In the genomic region with DNA sequence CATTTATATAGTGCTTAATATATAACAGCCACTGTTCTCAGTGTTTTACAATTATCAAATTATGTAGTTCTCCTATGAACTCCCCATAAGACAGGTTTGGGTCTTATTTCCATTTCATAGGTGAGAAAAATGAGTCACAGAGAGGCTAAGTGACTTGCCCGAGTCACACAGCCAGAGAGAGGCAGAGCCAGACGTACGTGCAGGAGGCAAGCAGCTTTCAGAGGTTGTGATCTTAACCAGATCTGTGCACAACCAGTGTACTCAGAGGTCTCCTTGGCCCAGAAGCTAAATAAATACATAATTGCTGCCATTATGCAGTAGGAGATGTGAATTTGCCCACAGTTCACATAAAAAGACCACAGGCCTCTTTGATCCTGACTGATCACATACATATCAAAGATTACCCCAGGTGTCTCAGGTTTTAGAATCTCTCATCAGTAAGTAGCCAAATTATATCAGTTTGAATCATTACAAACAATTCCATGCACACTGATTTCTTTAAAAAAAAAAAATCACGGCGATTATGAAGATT, we compare ENCODE assay signal across 17 cellular contexts.
A peak's percentile ranks its signal among the peaks of the same experiment; 100 is the strongest.
DNase-seq lines count a peak whose midpoint lies in the region; ATAC-seq and TF ChIP-seq lines count a peak whose summit lies in the region.
"Had no signal": no experiment of that assay in that cellular context is flagged by ENCODE, and none has a peak within 500 bp of the region (broad histone marks: within the 10 kb centered on the region; RNA-seq: fewer than 3 reads in every experiment).

No MANE protein-coding gene starts in this region.

- in situ Hi-C loops in GM13977 (cut with MboI; ENCODE audit: low pct_unique_long_range_greater_than_20kb, low sequenced_read_pairs, unreplicated experiment) = no loop called here

- ATAC-seq in naive thymus-derived CD4-positive, alpha-beta T cell = no peak
- ATAC-seq: heart right ventricle, SK-N-SH treated with all-trans-retinoic acid at 6 μM for 48 hours had no signal

- H4K20me1 ChIP-seq in PC-9 (ENCODE audit: insufficient read depth) = no peaks in the 10 kb centered on the region

- peak overlapping the region in 5 of 9 donors; percentile 3 to 52 (median 11) for H3K27ac Mint-ChIP-seq in naive thymus-derived CD4-positive, alpha-beta T cell

- intact Hi-C loops in naive thymus-derived CD4-positive, alpha-beta T cell (cut with micrococcal nuclease) = loop anchor here in 1 of 2 donors (10.0 kb wide), 1 partner anchor 46 kb away; no protein-coding TSS in a partner anchor
- intact Hi-C loops in PC-9 (cut with micrococcal nuclease; ENCODE audit: unreplicated experiment) = no loop called here

- H3K4me2 ChIP-seq in PC-9 = no peak overlapping the region

- H3K4me1 ChIP-seq in naive thymus-derived CD4-positive, alpha-beta T cell (ENCODE audit: control insufficient read depth in 2 of 2, insufficient read depth in 2 of 2, low read length in 2 of 2) = peaks cover 0 to 8% of the 10 kb centered on the region in 2 donors
- peaks cover 20% of the 10 kb centered on the region for H3K4me1 ChIP-seq in PC-9 (replicated peaks; ENCODE audit: insufficient read depth)

- no TSS peak for BruUV-seq in PC-9 (replicated peaks; lab: Mats Ljungman, UMichigan)

- peaks cover 0 to 3% (median 0%) of the 10 kb centered on the region in 11 donors for H3K9me3 Mint-ChIP-seq in naive thymus-derived CD4-positive, alpha-beta T cell

- H3K27me3 ChIP-seq in naive thymus-derived CD4-positive, alpha-beta T cell (ENCODE audit: control insufficient read depth in 2 of 2, insufficient read depth in 2 of 2, low read length in 2 of 2) = no peaks in the 10 kb centered on the region
- peaks cover 10% of the 10 kb centered on the region; the same call in 1 of the 2 replicates for H3K27me3 ChIP-seq in PC-9 (ENCODE audit: insufficient read depth, low read depth)
- H3K27me3 ChIP-seq: esophagus squamous epithelium, heart right ventricle, tibial nerve had no signal

- H3K9me3 ChIP-seq in naive thymus-derived CD4-positive, alpha-beta T cell (ENCODE audit: control insufficient read depth in 2 of 3, low read length in 3 of 3) = no peaks in the 10 kb centered on the region
- peaks cover 11% of the 10 kb centered on the region for H3K9me3 ChIP-seq in PC-9 (ENCODE audit: insufficient read depth, low read depth)
- H3K9me3 ChIP-seq: esophagus squamous epithelium, heart right ventricle, tibial nerve had no signal

- H3K36me3 Mint-ChIP-seq in naive thymus-derived CD4-positive, alpha-beta T cell = peaks cover 21 to 68% (median 41%) of the 10 kb centered on the region in 5 donors

- CTCF ChIA-PET in naive thymus-derived CD4-positive, alpha-beta T cell (lab: Charles Lee) = no interaction called here
- CTCF ChIA-PET in PC-9 (lab: Charles Lee) = no interaction called here

- H3K27me3 Mint-ChIP-seq in naive thymus-derived CD4-positive, alpha-beta T cell = no peaks in the 10 kb centered on the region

- H3K4me3 ChIP-seq in naive thymus-derived CD4-positive, alpha-beta T cell (ENCODE audit: low read length) = no peak overlapping the region
- no peak overlapping the region for H3K4me3 ChIP-seq in PC-9
- H3K4me3 ChIP-seq: esophagus squamous epithelium, heart right ventricle, tibial nerve had no signal

- TF ChIP-seq CTCF in GM13977 (IDR thresholded peaks at IDR 0.05; ENCODE audit: extremely low read depth, insufficient read depth, missing control alignments) (no peak), PC-9 (conservative IDR thresholded peaks at IDR 0.05) (no peak)

- H3K36me3 ChIP-seq in naive thymus-derived CD4-positive, alpha-beta T cell (ENCODE audit: control insufficient read depth in 2 of 3, insufficient read depth in 3 of 3, low read length in 3 of 3) = no peaks in the 10 kb centered on the region
- no peaks in the 10 kb centered on the region for H3K36me3 ChIP-seq in PC-9 (ENCODE audit: low read depth)
- H3K36me3 ChIP-seq: esophagus squamous epithelium, heart right ventricle had no signal

- no peaks in the 10 kb centered on the region for H3K9me2 ChIP-seq in PC-9 (ENCODE audit: insufficient read depth)

- no peak overlapping the region for H3K27ac ChIP-seq in naive thymus-derived CD4-positive, alpha-beta T cell (ENCODE audit: low read depth, low read length)
- H3K27ac ChIP-seq in PC-9 = no peak overlapping the region
- H3K27ac ChIP-seq: esophagus squamous epithelium, heart right ventricle, tibial nerve had no signal

- DNase-seq in activated CD4-positive, alpha-beta T cell treated with anti-CD3 and anti-CD28 coated beads for 4 hours = peak; percentile 4 to 18
- DNase-seq in activated CD4-positive, alpha-beta T cell treated with anti-CD3 and anti-CD28 coated beads, Interleukin-2, amount 50 U/mL, for 1 hour = no peak
- DNase-seq in activated CD8-positive, alpha-beta memory T cell treated with anti-CD3 and anti-CD28 coated beads for 24 hours = peak; percentile 63
- DNase-seq in naive thymus-derived CD4-positive, alpha-beta T cell = peak in 3 of 9 donors; percentile 1 to 9 (median 4)
- peak; percentile 1 for DNase-seq in stimulated activated CD8-positive, alpha-beta memory T cell treated with anti-CD3 and anti-CD28 coated beads, Interleukin-7, amount 100 ng/mL, for 24 hours (ENCODE audit: low read depth)
- DNase-seq in GM13977 (ENCODE audit: low spot score) = no peak
- no peak for DNase-seq in NCI-H226
- DNase-seq in PC-9 = no peak
- DNase-seq: activated gamma-delta T cell treated with Interleukin-2 at 50 U/mL for 16 hours, esophagus squamous epithelium, heart right ventricle, Karpas-422, midbrain, NCI-H1105 treated with DMSO at 0.1 percent for 48 hours, NCI-H446 treated with DMSO at 0.1 percent for 48 hours had no signal

- peaks cover 13% of the 10 kb centered on the region; the same call in 1 of the 2 replicates for H3F3A ChIP-seq in PC-9 (ENCODE audit: insufficient read depth, low read depth)

- no peak overlapping the region for H2AFZ ChIP-seq in PC-9

- no peaks in the 10 kb centered on the region for H3K79me2 ChIP-seq in PC-9 (ENCODE audit: low read depth)

- POLR2A ChIA-PET in naive thymus-derived CD4-positive, alpha-beta T cell (lab: Charles Lee) = interaction anchor here (0.5 kb wide), 1 partner anchor 601 kb away, joined by 3 read pairs; no protein-coding TSS in a partner anchor
- POLR2A ChIA-PET in PC-9 (lab: Charles Lee; ENCODE audit: unreplicated experiment) = no interaction called here

- H3K4me3 Mint-ChIP-seq in naive thymus-derived CD4-positive, alpha-beta T cell = peak overlapping the region in 1 of 10 donors; percentile 16

- peaks cover 27 to 59% (median 50%) of the 10 kb centered on the region in 7 donors for H3K4me1 Mint-ChIP-seq in naive thymus-derived CD4-positive, alpha-beta T cell

Comparison
In these comparisons a context has a peak if more than half of its experiments do, and no peak if none do; other contexts are left out.
1. DNase-seq: peak in activated CD4-positive, alpha-beta T cell treated with anti-CD3 and anti-CD28 coated beads for 4 hours (2 of 2), activated CD8-positive, alpha-beta memory T cell treated with anti-CD3 and anti-CD28 coated beads for 24 hours (single experiment) and stimulated activated CD8-positive, alpha-beta memory T cell treated with anti-CD3 and anti-CD28 coated beads, Interleukin-7, amount 100 ng/mL, for 24 hours (single experiment); none in activated CD4-positive, alpha-beta T cell treated with anti-CD3 and anti-CD28 coated beads, Interleukin-2, amount 50 U/mL, for 1 hour (single experiment), GM13977 (single experiment), NCI-H226 (single experiment) and PC-9 (0 of 2).